10 cellular contexts compared by ENCODE assay signal in genomic region chr15:74798388-74799254, GRCh38. TPM values are rescaled to one million over a fixed set of nuclear protein-coding genes. Genes with fewer than 3 reads are reported as not detected.
DNase-seq lines count a peak whose midpoint lies in the region; ATAC-seq, FAIRE-seq and TF ChIP-seq lines count a peak whose summit lies in the region.
"Had no signal": no experiment of that assay in that cellular context is flagged by ENCODE, and none has a peak within 500 bp of the region (broad histone marks: within the 10 kb centered on the region; RNA-seq: fewer than 3 reads in every experiment).

No MANE protein-coding gene starts in this region.

- TF ChIP-seq CTCF in K562 (IDR thresholded peaks at IDR 0.05 in 2 of 3, conservative IDR thresholded peaks at IDR 0.05 in 1 of 3; ENCODE audit: insufficient read depth in 2 of 3, low read depth in 1 of 3, low read length in 3 of 3): no peak

- no peaks in the 10 kb centered on the region for H3K27me3 Mint-ChIP-seq in CD8-positive, alpha-beta memory T cell

- TF ChIP-seq POLR2A in K562 (conservative IDR thresholded peaks at IDR 0.05): no peak

- no peaks in the 10 kb centered on the region for H3K9me3 Mint-ChIP-seq in CD8-positive, alpha-beta memory T cell

- H3K79me2 ChIP-seq in K562 (ENCODE audit: control insufficient read depth, insufficient read depth, low read length): no peaks in the 10 kb centered on the region; the same call in 2 of the 3 replicates

- peak overlapping the region in 3 of 7 donors; percentile 14 to 28 (median 24) for H3K4me3 Mint-ChIP-seq in CD8-positive, alpha-beta memory T cell

- no TSS peak for BruUV-seq in K562 (replicated peaks; lab: Mats Ljungman, UMichigan)

- peak overlapping the region; percentile 75 to 97 (median 94) for H3K27ac Mint-ChIP-seq in CD8-positive, alpha-beta memory T cell

- TF ChIP-seq EP300 in K562 (IDR thresholded peaks at IDR 0.05; ENCODE audit: low read length): no peak

- CTCF ChIA-PET in CD8-positive, alpha-beta memory T cell (lab: Charles Lee): interaction anchor here (0.8 to 15.8 kb wide), 11 partner anchors 8 to 164 kb away, joined by 3 to 1086 read pairs (median 8); partner anchors contain the start of gene CSK
- CTCF ChIA-PET in K562 (lab: Yijun Ruan, JAX; ENCODE audit: low intra/inter-chr PET ratio): interaction anchor here (2.3 kb wide), 1 partner anchor 28 kb away, joined by 41 read pairs; no protein-coding TSS in a partner anchor

- intact Hi-C loops in K562 (cut with micrococcal nuclease): no loop called here

- no peak for DNase-seq in CD8-positive, alpha-beta memory T cell
- DNase-seq in K562 (ENCODE audit: extremely low read depth in 1 of 4, low spot score in 3 of 4) (no peak), NCI-H146 treated with DMSO at 0.1 percent for 48 hours (lab: John Stamatoyannopoulos, UW; ENCODE audit: unreplicated experiment) (no peak), dermis blood vessel endothelial cell (no peak)
- DNase-seq in stimulated activated CD4-positive, alpha-beta T cell treated with anti-CD3 and anti-CD28 coated beads, Interleukin-4, amount 100 ng/mL, for 1 hour: no peak

- no peak overlapping the region for H3K4me2 ChIP-seq in K562 (ENCODE audit: insufficient read depth, low read length)

- no peak for TF ChIP-seq RAD21 in K562 (CRISPR knock-in tag; conservative IDR thresholded peaks at IDR 0.05 in 1 of 2, IDR thresholded peaks at IDR 0.05 in 1 of 2)

- peak; percentile 50 for ATAC-seq in HG03175 (IDR thresholded peaks at IDR 0.05; ENCODE audit: unreplicated experiment)
- ATAC-seq in K562: no peak
- ATAC-seq in HG02759 (IDR thresholded peaks at IDR 0.05; ENCODE audit: unreplicated experiment): no peak

- no peak overlapping the region for H3K27ac ChIP-seq in CD8-positive, alpha-beta memory T cell (ENCODE audit: low read depth, low read length)
- H3K27ac ChIP-seq in K562 (ENCODE audit: extremely low read depth, low read depth, low read length): no peak overlapping the region

- H3K36me3 Mint-ChIP-seq in CD8-positive, alpha-beta memory T cell: peaks cover 4 to 73% (median 4%) of the 10 kb centered on the region in 3 donors

- in situ Hi-C loops in K562 (cut with MboI): no loop called here

- H3K36me3 ChIP-seq in CD8-positive, alpha-beta memory T cell (ENCODE audit: insufficient read depth, low read length): peaks cover 49% of the 10 kb centered on the region
- H3K36me3 ChIP-seq in K562 (ENCODE audit: control insufficient read depth, insufficient read depth, low read length) (peaks cover 72% of the 10 kb centered on the region; the same call in 2 of the 3 replicates), mucosa of stomach (ENCODE audit: control insufficient read depth, insufficient read depth, low read length) (peaks cover 8% of the 10 kb centered on the region)

- FAIRE-seq in K562 (lab: Jason Lieb, UNC): no peak

- H3K9ac ChIP-seq in K562 (ENCODE audit: insufficient read depth in 1 of 2, low read depth in 2 of 2, low read length in 2 of 2) (0 out of 4 replicates have a peak overlapping the region, but pooled peaks of 1 of the 2 experiments have one; percentile 19), mucosa of stomach (ENCODE audit: low read length) (peak overlapping the region; percentile 5)

- H3K9me1 ChIP-seq in K562 (ENCODE audit: control insufficient read depth, insufficient read depth, low read length): peaks cover 10% of the 10 kb centered on the region

- H4K20me1 ChIP-seq in K562 (replicated peaks; ENCODE audit: control insufficient read depth, insufficient read depth, low read length): peaks cover 14% of the 10 kb centered on the region

- H3K27me3 ChIP-seq in CD8-positive, alpha-beta memory T cell (ENCODE audit: insufficient read depth, low read length, poor library complexity, severe bottlenecking): no peaks in the 10 kb centered on the region
- H3K27me3 ChIP-seq in K562 (ENCODE audit: control insufficient read depth in 2 of 2, insufficient read depth in 2 of 2, low read length in 2 of 2) (no peaks in the 10 kb centered on the region), mucosa of stomach (ENCODE audit: control insufficient read depth, insufficient read depth, low read length) (no peaks in the 10 kb centered on the region)
- H3K27me3 ChIP-seq: dorsolateral prefrontal cortex had no signal

- H3K9me3 ChIP-seq in CD8-positive, alpha-beta memory T cell (ENCODE audit: low read length): no peaks in the 10 kb centered on the region
- no peaks in the 10 kb centered on the region for H3K9me3 ChIP-seq in K562 (replicated peaks; ENCODE audit: control insufficient read depth, insufficient read depth, low read depth, low read length)
- H3K9me3 ChIP-seq in mucosa of stomach (ENCODE audit: control insufficient read depth, low read length): no peaks in the 10 kb centered on the region

- POLR2A ChIA-PET in CD8-positive, alpha-beta memory T cell (lab: Charles Lee): interaction anchor here (0.8 to 2.7 kb wide), 10 partner anchors 11 to 28 kb away, joined by 3 to 17 read pairs (median 8); partner anchors contain the start of gene CSK
- POLR2A ChIA-PET in K562 (lab: Yijun Ruan, JAX): interaction anchor here (0.6 to 1.5 kb wide), 4 partner anchors 11 to 27 kb away, joined by 3 to 4 read pairs (median 3); no protein-coding TSS in a partner anchor

- peaks cover 49 to 61% (median 52%) of the 10 kb centered on the region in 3 donors for H3K4me1 Mint-ChIP-seq in CD8-positive, alpha-beta memory T cell

- H3K4me3 ChIP-seq in CD8-positive, alpha-beta memory T cell (ENCODE audit: low read length): no peak overlapping the region
- H3K4me3 ChIP-seq in K562 (no peak overlapping the region), mucosa of stomach (ENCODE audit: low read length) (no peak overlapping the region)
- H3K4me3 ChIP-seq: dorsolateral prefrontal cortex had no signal

- WGBS in K562 (ENCODE audit: insufficient coverage, low coverage, missing lambda C conversion rate): 88% methylated on average over 16 of the region's 25 CpGs

- H2AFZ ChIP-seq in K562 (ENCODE audit: low read depth, low read length): no peak overlapping the region

- H3K4me1 ChIP-seq in CD8-positive, alpha-beta memory T cell (ENCODE audit: insufficient read depth, low read length): peaks cover 70% of the 10 kb centered on the region
- H3K4me1 ChIP-seq in K562 (replicated peaks in 1 of 2; ENCODE audit: control insufficient read depth in 2 of 2, insufficient read depth in 2 of 2, low read length in 2 of 2) (peaks cover 0 to 43% of the 10 kb centered on the region in 2 experiments; a peak in 3 of 5 replicates), mucosa of stomach (ENCODE audit: control insufficient read depth, insufficient read depth, low read length) (peaks cover 38% of the 10 kb centered on the region)

RNA-seq across cellular contexts. Expression of gene LMAN1L, which starts 14.0 kb away (rescaled TPM):
- under 1 TPM in 1 of 2 experiments, not detected in 1; 0.27 TPM for total RNA-seq in CD8-positive, alpha-beta memory T cell
- polyA plus RNA-seq in CD8-positive, alpha-beta memory T cell: not detected
- total RNA-seq in K562 (2011; cell fraction: chromatin; rRNA removed; ENCODE audit: low replicate concordance): not detected in 2 replicates
- total RNA-seq in K562 (2011; cell fraction: nucleolus; rRNA removed): 0.17 TPM in 1 of 2 replicates, not detected in the other
- not detected in 2 replicates for total RNA-seq in K562 (2011; cell fraction: nucleoplasm; rRNA removed)
- total RNA-seq in K562 (2014; rRNA removed) (not detected in 2 replicates), K562 (2014; rRNA removed; fragmentation: Illumina TruSeq; extraction: Trizol) (not detected in 2 replicates), K562 (2015; rRNA removed; fragmentation: Illumina TruSeq; extraction: Trizol) (not detected in 2 replicates), K562 (2021) (not detected in 2 replicates), dermis blood vessel endothelial cell (not detected in 2 replicates)
- polyA plus RNA-seq in K562 (2011; rRNA removed) (not detected in 2 replicates), K562 (2014; fragmentation: Illumina TruSeq; extraction: Trizol) (not detected in 2 replicates), K562 (2014; fragmentation: Nextera tagmentation; extraction: Ambion mirVana) (not detected), K562 (2014; rRNA removed) (not detected in 2 replicates)
- polyA plus RNA-seq in K562 (2011; cell fraction: cytosol; rRNA removed): not detected in 2 replicates
- polyA plus RNA-seq in K562 (2011; cell fraction: nucleus; rRNA removed): not detected in 2 replicates
- polyA plus RNA-seq in K562 (2012): not detected in 2 replicates
- not detected in 2 replicates for polyA minus RNA-seq in K562 (2011; rRNA and poly(A)+ RNA removed)
- not detected in 2 replicates for polyA minus RNA-seq in K562 (2011; cell fraction: cytosol; rRNA and poly(A)+ RNA removed)
- polyA minus RNA-seq in K562 (2011; cell fraction: nucleus; rRNA and poly(A)+ RNA removed): not detected in 2 replicates

RNA-seq across cellular contexts. Expression of gene CSK, which starts 16.7 kb away (rescaled TPM):
- 100 to 1,000 TPM; 288 to 294 TPM for total RNA-seq in CD8-positive, alpha-beta memory T cell
- polyA plus RNA-seq in CD8-positive, alpha-beta memory T cell: 154 TPM
- 52.2 and 176 TPM in 2 replicates for total RNA-seq in K562 (2011; cell fraction: chromatin; rRNA removed; ENCODE audit: low replicate concordance)
- total RNA-seq in K562 (2011; cell fraction: nucleolus; rRNA removed): 117 and 118 TPM in 2 replicates
- total RNA-seq in K562 (2011; cell fraction: nucleoplasm; rRNA removed): 62.6 and 63.9 TPM in 2 replicates
- 22.7 and 25.4 TPM in 2 replicates for total RNA-seq in K562 (2014; rRNA removed)
- total RNA-seq in K562 (2014; rRNA removed; fragmentation: Illumina TruSeq; extraction: Trizol): 9.2 and 13.8 TPM in 2 replicates
- 22.5 and 24.8 TPM in 2 replicates for total RNA-seq in K562 (2015; rRNA removed; fragmentation: Illumina TruSeq; extraction: Trizol)
- 108 and 112 TPM in 2 replicates for total RNA-seq in K562 (2021)
- polyA plus RNA-seq in K562 (2011; rRNA removed): 17.2 and 21.5 TPM in 2 replicates
- 16.6 and 23.4 TPM in 2 replicates for polyA plus RNA-seq in K562 (2011; cell fraction: cytosol; rRNA removed)
- polyA plus RNA-seq in K562 (2011; cell fraction: nucleus; rRNA removed): 82.8 and 107 TPM in 2 replicates
- 62.3 and 74.3 TPM in 2 replicates for polyA plus RNA-seq in K562 (2012)
- polyA plus RNA-seq in K562 (2014; fragmentation: Illumina TruSeq; extraction: Trizol): 63.0 and 74.3 TPM in 2 replicates
- 1 to 10 TPM; 1.5 to 2.4 TPM for polyA plus RNA-seq in K562 (2014; fragmentation: Nextera tagmentation; extraction: Ambion mirVana)
- polyA plus RNA-seq in K562 (2014; rRNA removed): 32.6 and 41.5 TPM in 2 replicates
- polyA minus RNA-seq in K562 (2011; rRNA and poly(A)+ RNA removed): 13.5 and 19.1 TPM in 2 replicates
- 39.6 and 42.3 TPM in 2 replicates for polyA minus RNA-seq in K562 (2011; cell fraction: cytosol; rRNA and poly(A)+ RNA removed)
- 24.8 and 30.3 TPM in 2 replicates for polyA minus RNA-seq in K562 (2011; cell fraction: nucleus; rRNA and poly(A)+ RNA removed)
- 31.5 and 87.8 TPM in 2 replicates for total RNA-seq in dermis blood vessel endothelial cell

RNA-seq across cellular contexts. Expression of gene CPLX3, which starts 27.8 kb away (rescaled TPM):
- not detected for total RNA-seq in CD8-positive, alpha-beta memory T cell
- polyA plus RNA-seq in CD8-positive, alpha-beta memory T cell: not detected
- total RNA-seq in K562 (2011; cell fraction: chromatin; rRNA removed; ENCODE audit: low replicate concordance): not detected in 2 replicates
- not detected in 2 replicates for total RNA-seq in K562 (2011; cell fraction: nucleolus; rRNA removed)
- total RNA-seq in K562 (2011; cell fraction: nucleoplasm; rRNA removed): not detected in 2 replicates
- total RNA-seq in K562 (2014; rRNA removed) (not detected in 2 replicates), K562 (2014; rRNA removed; fragmentation: Illumina TruSeq; extraction: Trizol) (not detected in 2 replicates), K562 (2015; rRNA removed; fragmentation: Illumina TruSeq; extraction: Trizol) (not detected in 2 replicates), K562 (2021) (not detected in 2 replicates), dermis blood vessel endothelial cell (not detected in 2 replicates)
- polyA plus RNA-seq in K562 (2011; rRNA removed) (not detected in 2 replicates), K562 (2014; fragmentation: Illumina TruSeq; extraction: Trizol) (not detected in 2 replicates), K562 (2014; fragmentation: Nextera tagmentation; extraction: Ambion mirVana) (not detected), K562 (2014; rRNA removed) (not detected in 2 replicates)
- polyA plus RNA-seq in K562 (2011; cell fraction: cytosol; rRNA removed): 0.04 TPM in 1 of 2 replicates, not detected in the other
- 0.04 TPM in 1 of 2 replicates, not detected in the other for polyA plus RNA-seq in K562 (2011; cell fraction: nucleus; rRNA removed)
- not detected in 2 replicates for polyA plus RNA-seq in K562 (2012)
- polyA minus RNA-seq in K562 (2011; rRNA and poly(A)+ RNA removed): not detected in 2 replicates
- not detected in 2 replicates for polyA minus RNA-seq in K562 (2011; cell fraction: cytosol; rRNA and poly(A)+ RNA removed)
- polyA minus RNA-seq in K562 (2011; cell fraction: nucleus; rRNA and poly(A)+ RNA removed): not detected in 2 replicates
- total RNA-seq: MCF 10A had no signal

RNA-seq across cellular contexts. Expression of gene ULK3, which starts 44.3 kb away (rescaled TPM):
- 10 to 100 TPM; 53.9 to 60.1 TPM for total RNA-seq in CD8-positive, alpha-beta memory T cell
- 43.1 TPM for polyA plus RNA-seq in CD8-positive, alpha-beta memory T cell
- total RNA-seq in K562 (2011; cell fraction: chromatin; rRNA removed; ENCODE audit: low replicate concordance): 107 and 242 TPM in 2 replicates
- 124 and 125 TPM in 2 replicates for total RNA-seq in K562 (2011; cell fraction: nucleolus; rRNA removed)
- total RNA-seq in K562 (2011; cell fraction: nucleoplasm; rRNA removed): 82.4 and 89.4 TPM in 2 replicates
- total RNA-seq in K562 (2014; rRNA removed) (34.9 and 35.9 TPM in 2 replicates), K562 (2014; rRNA removed; fragmentation: Illumina TruSeq; extraction: Trizol) (18.2 and 19.3 TPM in 2 replicates), K562 (2015; rRNA removed; fragmentation: Illumina TruSeq; extraction: Trizol) (24.9 and 25.5 TPM in 2 replicates), K562 (2021) (36.9 and 38.3 TPM in 2 replicates), dermis blood vessel endothelial cell (31.0 and 39.3 TPM in 2 replicates)
- polyA plus RNA-seq in K562 (2011; rRNA removed) (61.5 and 68.0 TPM in 2 replicates), K562 (2014; fragmentation: Illumina TruSeq; extraction: Trizol) (43.2 and 49.7 TPM in 2 replicates), K562 (2014; fragmentation: Nextera tagmentation; extraction: Ambion mirVana) (under 1 TPM; 0.68 to 0.88 TPM), K562 (2014; rRNA removed) (60.9 and 62.5 TPM in 2 replicates)
- 45.9 and 75.1 TPM in 2 replicates for polyA plus RNA-seq in K562 (2011; cell fraction: cytosol; rRNA removed)
- polyA plus RNA-seq in K562 (2011; cell fraction: nucleus; rRNA removed): 426 and 551 TPM in 2 replicates
- 42.4 and 44.3 TPM in 2 replicates for polyA plus RNA-seq in K562 (2012)
- polyA minus RNA-seq in K562 (2011; rRNA and poly(A)+ RNA removed): 23.1 and 27.7 TPM in 2 replicates
- 13.6 and 16.5 TPM in 2 replicates for polyA minus RNA-seq in K562 (2011; cell fraction: cytosol; rRNA and poly(A)+ RNA removed)
- polyA minus RNA-seq in K562 (2011; cell fraction: nucleus; rRNA and poly(A)+ RNA removed): 38.5 and 48.7 TPM in 2 replicates

RNA-seq across cellular contexts. Expression of gene CYP1A2, which starts 50.0 kb away (rescaled TPM):
- not detected for total RNA-seq in CD8-positive, alpha-beta memory T cell
- not detected for polyA plus RNA-seq in CD8-positive, alpha-beta memory T cell
- total RNA-seq in K562 (2011; cell fraction: chromatin; rRNA removed; ENCODE audit: low replicate concordance): not detected in 2 replicates
- total RNA-seq in K562 (2011; cell fraction: nucleolus; rRNA removed): not detected in 2 replicates
- not detected in 2 replicates for total RNA-seq in K562 (2011; cell fraction: nucleoplasm; rRNA removed)
- total RNA-seq in K562 (2014; rRNA removed): not detected in 2 replicates
- not detected in 2 replicates for total RNA-seq in K562 (2014; rRNA removed; fragmentation: Illumina TruSeq; extraction: Trizol)
- not detected in 2 replicates for total RNA-seq in K562 (2015; rRNA removed; fragmentation: Illumina TruSeq; extraction: Trizol)
- total RNA-seq in K562 (2021): not detected in 2 replicates
- not detected in 2 replicates for polyA plus RNA-seq in K562 (2011; rRNA removed)
- polyA plus RNA-seq in K562 (2011; cell fraction: cytosol; rRNA removed): not detected in 2 replicates
- not detected in 2 replicates for polyA plus RNA-seq in K562 (2011; cell fraction: nucleus; rRNA removed)
- polyA plus RNA-seq in K562 (2012): not detected in 2 replicates
- polyA plus RNA-seq in K562 (2014; fragmentation: Illumina TruSeq; extraction: Trizol): not detected in 2 replicates
- polyA plus RNA-seq in K562 (2014; fragmentation: Nextera tagmentation; extraction: Ambion mirVana): not detected
- polyA plus RNA-seq in K562 (2014; rRNA removed): not detected in 2 replicates
- not detected in 2 replicates for polyA minus RNA-seq in K562 (2011; rRNA and poly(A)+ RNA removed)
- polyA minus RNA-seq in K562 (2011; cell fraction: cytosol; rRNA and poly(A)+ RNA removed): not detected in 2 replicates
- polyA minus RNA-seq in K562 (2011; cell fraction: nucleus; rRNA and poly(A)+ RNA removed): not detected in 2 replicates
- not detected in 2 replicates for total RNA-seq in dermis blood vessel endothelial cell
- total RNA-seq: dorsolateral prefrontal cortex, MCF 10A had no signal
